ENCODE assay signal across 1 cellular context in genomic region chr15:79922512-79923067, GRCh38.
TF ChIP-seq lines count a peak whose summit lies in the region.

No MANE protein-coding gene starts in this region.

TF ChIP-seq in H1, 55 proteins besides CTCF, POLR2A, EP300 and RAD21:
- TF ChIP-seq MAX (IDR thresholded peaks at IDR 0.05): peak; percentile 49; the same call in 1 of the 2 replicates
- 0 out of 2 replicates have a peak, but pooled peaks have one; percentile 10 for TF ChIP-seq TBP (IDR thresholded peaks at IDR 0.05; ENCODE audit: low read depth, low read length)
- TF ChIP-seq JUND (IDR thresholded peaks at IDR 0.05; ENCODE audit: low read length): no peak
- TF ChIP-seq CEBPB (IDR thresholded peaks at IDR 0.05; ENCODE audit: low read depth, low read length): no peak
- no peak for TF ChIP-seq YY1 (IDR thresholded peaks at IDR 0.05; ENCODE audit: low read depth, low read length)
- no peak for TF ChIP-seq CBX5 (IDR thresholded peaks at IDR 0.05; ENCODE audit: low read depth, low read length)
- TF ChIP-seq PHF8 (conservative IDR thresholded peaks at IDR 0.05; ENCODE audit: low read depth, low read length): 0 out of 2 replicates have a peak, but pooled peaks have one; percentile 9
- TF ChIP-seq POU5F1 (IDR thresholded peaks at IDR 0.05; ENCODE audit: low read depth, low read length): no peak
- TF ChIP-seq SIX5 (IDR thresholded peaks at IDR 0.05; ENCODE audit: low read depth, low read length): no peak
- no peak for TF ChIP-seq HDAC6 (IDR thresholded peaks at IDR 0.05; ENCODE audit: low read depth, low read length)
- no peak for TF ChIP-seq SP1 (IDR thresholded peaks at IDR 0.05; ENCODE audit: low read depth, low read length)
- TF ChIP-seq FOSL1 (IDR thresholded peaks at IDR 0.05; ENCODE audit: insufficient read depth, low read depth, low read length): no peak
- TF ChIP-seq RFX5 (IDR thresholded peaks at IDR 0.05; ENCODE audit: borderline replicate concordance, low read depth, low read length): no peak
- no peak for TF ChIP-seq CTBP2 (IDR thresholded peaks at IDR 0.05; ENCODE audit: borderline replicate concordance, insufficient read depth, insufficient read length, low read length)
- peak; percentile 78 for TF ChIP-seq SAP30 (IDR thresholded peaks at IDR 0.05; ENCODE audit: insufficient read depth, insufficient replicate concordance, low read length)
- TF ChIP-seq POLR2AphosphoS5 (IDR thresholded peaks at IDR 0.05; ENCODE audit: low read depth, low read length): peak; percentile 62
- TF ChIP-seq EGR1 (IDR thresholded peaks at IDR 0.05; ENCODE audit: borderline replicate concordance, low read depth, low read length): no peak
